In the genomic region with DNA sequence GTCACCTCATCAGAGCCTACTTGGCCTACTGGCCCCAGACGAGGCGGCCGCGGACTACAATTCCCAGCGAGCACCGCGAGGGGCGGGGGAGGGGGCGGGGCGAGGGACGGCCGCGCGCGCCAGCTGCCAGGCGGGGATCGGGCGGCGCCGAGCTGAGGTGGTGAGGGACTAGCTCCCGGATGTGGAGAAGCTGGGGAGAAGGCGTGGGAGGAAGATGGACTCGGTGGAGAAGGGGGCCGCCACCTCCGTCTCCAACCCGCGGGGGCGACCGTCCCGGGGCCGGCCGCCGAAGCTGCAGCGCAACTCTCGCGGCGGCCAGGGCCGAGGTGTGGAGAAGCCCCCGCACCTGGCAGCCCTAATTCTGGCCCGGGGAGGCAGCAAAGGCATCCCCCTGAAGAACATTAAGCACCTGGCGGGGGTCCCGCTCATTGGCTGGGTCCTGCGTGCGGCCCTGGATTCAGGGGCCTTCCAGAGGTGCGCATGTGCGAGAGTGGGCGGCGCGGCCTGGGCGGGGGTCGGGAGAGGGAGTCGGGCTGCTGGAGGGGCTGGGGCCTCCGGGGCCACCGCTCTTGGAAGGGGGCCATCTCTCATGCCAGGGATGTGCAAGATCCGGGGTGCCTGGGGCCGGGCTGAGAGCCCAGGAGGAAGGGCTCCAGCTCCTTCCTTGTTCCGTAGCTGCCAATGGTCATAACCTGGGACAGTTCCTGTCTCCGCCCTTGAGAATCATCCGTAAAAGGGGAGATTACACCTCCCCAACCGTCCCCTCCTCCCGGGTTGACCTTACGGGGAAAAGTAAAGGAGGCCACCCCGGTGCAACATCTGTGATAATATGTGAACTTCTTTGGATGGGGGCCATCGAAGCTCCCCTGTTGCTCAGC, we compare ENCODE assay signal across 1 cellular context.
TF ChIP-seq lines count a peak whose summit lies in the region.

A gene (plus strand): TSS at position 129 of the 878 bp plus-strand sequence. CDS start 86 bp downstream, at position 215.

TF ChIP-seq in K562, 482 proteins besides CTCF, POLR2A, EP300 and RAD21 (continued from another document and continues in another):
- TF ChIP-seq ZNF707 (CRISPR knock-in tag; conservative IDR thresholded peaks at IDR 0.05), result no peak
- TF ChIP-seq CREBBP (IDR thresholded peaks at IDR 0.05; ENCODE audit: low read depth, low read length), result no peak
- TF ChIP-seq RBM34 (IDR thresholded peaks at IDR 0.05; ENCODE audit: borderline replicate concordance, insufficient read depth, low read length), result no peak
- TF ChIP-seq, protein P1, sequence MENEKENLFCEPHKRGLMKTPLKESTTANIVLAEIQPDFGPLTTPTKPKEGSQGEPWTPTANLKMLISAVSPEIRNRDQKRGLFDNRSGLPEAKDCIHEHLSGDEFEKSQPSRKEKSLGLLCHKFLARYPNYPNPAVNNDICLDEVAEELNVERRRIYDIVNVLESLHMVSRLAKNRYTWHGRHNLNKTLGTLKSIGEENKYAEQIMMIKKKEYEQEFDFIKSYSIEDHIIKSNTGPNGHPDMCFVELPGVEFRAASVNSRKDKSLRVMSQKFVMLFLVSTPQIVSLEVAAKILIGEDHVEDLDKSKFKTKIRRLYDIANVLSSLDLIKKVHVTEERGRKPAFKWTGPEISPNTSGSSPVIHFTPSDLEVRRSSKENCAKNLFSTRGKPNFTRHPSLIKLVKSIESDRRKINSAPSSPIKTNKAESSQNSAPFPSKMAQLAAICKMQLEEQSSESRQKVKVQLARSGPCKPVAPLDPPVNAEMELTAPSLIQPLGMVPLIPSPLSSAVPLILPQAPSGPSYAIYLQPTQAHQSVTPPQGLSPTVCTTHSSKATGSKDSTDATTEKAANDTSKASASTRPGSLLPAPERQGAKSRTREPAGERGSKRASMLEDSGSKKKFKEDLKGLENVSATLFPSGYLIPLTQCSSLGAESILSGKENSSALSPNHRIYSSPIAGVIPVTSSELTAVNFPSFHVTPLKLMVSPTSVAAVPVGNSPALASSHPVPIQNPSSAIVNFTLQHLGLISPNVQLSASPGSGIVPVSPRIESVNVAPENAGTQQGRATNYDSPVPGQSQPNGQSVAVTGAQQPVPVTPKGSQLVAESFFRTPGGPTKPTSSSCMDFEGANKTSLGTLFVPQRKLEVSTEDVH (IDR thresholded peaks at IDR 0.05; ENCODE audit: low read depth, partially characterized antibody), result no peak
- TF ChIP-seq BDP1 (IDR thresholded peaks at IDR 0.05; ENCODE audit: insufficient read depth, insufficient read length), result no peak
- TF ChIP-seq NFYB (IDR thresholded peaks at IDR 0.05; ENCODE audit: extremely low read depth, insufficient read length), result no peak
- TF ChIP-seq STAT5B (CRISPR knock-in tag; IDR thresholded peaks at IDR 0.05), result no peak
- no peak for TF ChIP-seq ZNF551 (CRISPR knock-in tag; IDR thresholded peaks at IDR 0.05)
- no peak for TF ChIP-seq ZNF23 (CRISPR knock-in tag; IDR thresholded peaks at IDR 0.05)
- no peak for TF ChIP-seq SMARCB1 (IDR thresholded peaks at IDR 0.05; ENCODE audit: insufficient read length, low read depth)
- TF ChIP-seq PPARD (CRISPR knock-in tag; IDR thresholded peaks at IDR 0.05), result no peak
- no peak for TF ChIP-seq ZZZ3 (IDR thresholded peaks at IDR 0.05)
- no peak for TF ChIP-seq EZH2 (IDR thresholded peaks at IDR 0.05; ENCODE audit: borderline replicate concordance, low read depth, low read length)
- TF ChIP-seq ZNF134 (CRISPR knock-in tag; conservative IDR thresholded peaks at IDR 0.05), result no peak
- TF ChIP-seq HDAC2 (IDR thresholded peaks at IDR 0.05), result 0 out of 2 replicates have a peak, but pooled peaks have one; percentile 40
- TF ChIP-seq FOXA1 (IDR thresholded peaks at IDR 0.05; ENCODE audit: borderline replicate concordance), result no peak
- TF ChIP-seq, protein P2, sequence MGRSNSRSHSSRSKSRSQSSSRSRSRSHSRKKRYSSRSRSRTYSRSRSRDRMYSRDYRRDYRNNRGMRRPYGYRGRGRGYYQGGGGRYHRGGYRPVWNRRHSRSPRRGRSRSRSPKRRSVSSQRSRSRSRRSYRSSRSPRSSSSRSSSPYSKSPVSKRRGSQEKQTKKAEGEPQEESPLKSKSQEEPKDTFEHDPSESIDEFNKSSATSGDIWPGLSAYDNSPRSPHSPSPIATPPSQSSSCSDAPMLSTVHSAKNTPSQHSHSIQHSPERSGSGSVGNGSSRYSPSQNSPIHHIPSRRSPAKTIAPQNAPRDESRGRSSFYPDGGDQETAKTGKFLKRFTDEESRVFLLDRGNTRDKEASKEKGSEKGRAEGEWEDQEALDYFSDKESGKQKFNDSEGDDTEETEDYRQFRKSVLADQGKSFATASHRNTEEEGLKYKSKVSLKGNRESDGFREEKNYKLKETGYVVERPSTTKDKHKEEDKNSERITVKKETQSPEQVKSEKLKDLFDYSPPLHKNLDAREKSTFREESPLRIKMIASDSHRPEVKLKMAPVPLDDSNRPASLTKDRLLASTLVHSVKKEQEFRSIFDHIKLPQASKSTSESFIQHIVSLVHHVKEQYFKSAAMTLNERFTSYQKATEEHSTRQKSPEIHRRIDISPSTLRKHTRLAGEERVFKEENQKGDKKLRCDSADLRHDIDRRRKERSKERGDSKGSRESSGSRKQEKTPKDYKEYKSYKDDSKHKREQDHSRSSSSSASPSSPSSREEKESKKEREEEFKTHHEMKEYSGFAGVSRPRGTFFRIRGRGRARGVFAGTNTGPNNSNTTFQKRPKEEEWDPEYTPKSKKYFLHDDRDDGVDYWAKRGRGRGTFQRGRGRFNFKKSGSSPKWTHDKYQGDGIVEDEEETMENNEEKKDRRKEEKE (IDR thresholded peaks at IDR 0.05; ENCODE audit: borderline replicate concordance in 1 of 2, control insufficient read depth in 1 of 2, low read depth in 2 of 2, low read length in 1 of 2), result no peak
- TF ChIP-seq ZNF24 (IDR thresholded peaks at IDR 0.05), result no peak
- TF ChIP-seq TRIM28 (IDR thresholded peaks at IDR 0.05), result no peak
- TF ChIP-seq ELF2 (CRISPR knock-in tag; IDR thresholded peaks at IDR 0.05), result no peak
- no peak for TF ChIP-seq FOXA3 (CRISPR knock-in tag; conservative IDR thresholded peaks at IDR 0.05 in 1 of 2, IDR thresholded peaks at IDR 0.05 in 1 of 2)
- TF ChIP-seq PHB2 (IDR thresholded peaks at IDR 0.05; ENCODE audit: low read depth), result no peak
- TF ChIP-seq NCOA4 (IDR thresholded peaks at IDR 0.05; ENCODE audit: partially characterized antibody), result no peak
- peak; percentile 68 for TF ChIP-seq TAF1 (IDR thresholded peaks at IDR 0.05; ENCODE audit: control insufficient read depth, extremely low read depth, insufficient read depth, low read length, severe bottlenecking)
- TF ChIP-seq, protein P3, sequence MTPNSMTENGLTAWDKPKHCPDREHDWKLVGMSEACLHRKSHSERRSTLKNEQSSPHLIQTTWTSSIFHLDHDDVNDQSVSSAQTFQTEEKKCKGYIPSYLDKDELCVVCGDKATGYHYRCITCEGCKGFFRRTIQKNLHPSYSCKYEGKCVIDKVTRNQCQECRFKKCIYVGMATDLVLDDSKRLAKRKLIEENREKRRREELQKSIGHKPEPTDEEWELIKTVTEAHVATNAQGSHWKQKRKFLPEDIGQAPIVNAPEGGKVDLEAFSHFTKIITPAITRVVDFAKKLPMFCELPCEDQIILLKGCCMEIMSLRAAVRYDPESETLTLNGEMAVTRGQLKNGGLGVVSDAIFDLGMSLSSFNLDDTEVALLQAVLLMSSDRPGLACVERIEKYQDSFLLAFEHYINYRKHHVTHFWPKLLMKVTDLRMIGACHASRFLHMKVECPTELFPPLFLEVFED (CRISPR knock-in tag; conservative IDR thresholded peaks at IDR 0.05), result no peak
- TF ChIP-seq PML (IDR thresholded peaks at IDR 0.05; ENCODE audit: low read length), result no peak; the same call in 1 of the 2 replicates
- peak; percentile 84 for TF ChIP-seq ARID1B (IDR thresholded peaks at IDR 0.05)
- TF ChIP-seq NR3C1 (CRISPR knock-in tag; IDR thresholded peaks at IDR 0.05), result no peak
- no peak for TF ChIP-seq ZBTB17 (CRISPR knock-in tag; IDR thresholded peaks at IDR 0.05)
- TF ChIP-seq, protein P4, sequence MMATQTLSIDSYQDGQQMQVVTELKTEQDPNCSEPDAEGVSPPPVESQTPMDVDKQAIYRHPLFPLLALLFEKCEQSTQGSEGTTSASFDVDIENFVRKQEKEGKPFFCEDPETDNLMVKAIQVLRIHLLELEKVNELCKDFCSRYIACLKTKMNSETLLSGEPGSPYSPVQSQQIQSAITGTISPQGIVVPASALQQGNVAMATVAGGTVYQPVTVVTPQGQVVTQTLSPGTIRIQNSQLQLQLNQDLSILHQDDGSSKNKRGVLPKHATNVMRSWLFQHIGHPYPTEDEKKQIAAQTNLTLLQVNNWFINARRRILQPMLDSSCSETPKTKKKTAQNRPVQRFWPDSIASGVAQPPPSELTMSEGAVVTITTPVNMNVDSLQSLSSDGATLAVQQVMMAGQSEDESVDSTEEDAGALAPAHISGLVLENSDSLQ (IDR thresholded peaks at IDR 0.05), result no peak
- TF ChIP-seq KLF10 (CRISPR knock-in tag; IDR thresholded peaks at IDR 0.05), result no peak
- no peak for TF ChIP-seq SNIP1 (IDR thresholded peaks at IDR 0.05; ENCODE audit: low read depth)
- no peak for TF ChIP-seq PCBP2 (IDR thresholded peaks at IDR 0.05; ENCODE audit: low read depth, low read length, poor library complexity, severe bottlenecking)
- TF ChIP-seq RBM14 (IDR thresholded peaks at IDR 0.05; ENCODE audit: borderline replicate concordance, insufficient read depth, low read depth, low read length), result no peak
- TF ChIP-seq ADNP (tag; IDR thresholded peaks at IDR 0.05), result no peak
- no peak for TF ChIP-seq KLF13 (tag; IDR thresholded peaks at IDR 0.05; ENCODE audit: borderline replicate concordance, low read depth)
- TF ChIP-seq THRAP3 (IDR thresholded peaks at IDR 0.05; ENCODE audit: borderline replicate concordance), result no peak
- TF ChIP-seq, protein P5, sequence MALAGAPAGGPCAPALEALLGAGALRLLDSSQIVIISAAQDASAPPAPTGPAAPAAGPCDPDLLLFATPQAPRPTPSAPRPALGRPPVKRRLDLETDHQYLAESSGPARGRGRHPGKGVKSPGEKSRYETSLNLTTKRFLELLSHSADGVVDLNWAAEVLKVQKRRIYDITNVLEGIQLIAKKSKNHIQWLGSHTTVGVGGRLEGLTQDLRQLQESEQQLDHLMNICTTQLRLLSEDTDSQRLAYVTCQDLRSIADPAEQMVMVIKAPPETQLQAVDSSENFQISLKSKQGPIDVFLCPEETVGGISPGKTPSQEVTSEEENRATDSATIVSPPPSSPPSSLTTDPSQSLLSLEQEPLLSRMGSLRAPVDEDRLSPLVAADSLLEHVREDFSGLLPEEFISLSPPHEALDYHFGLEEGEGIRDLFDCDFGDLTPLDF (CRISPR knock-in tag; IDR thresholded peaks at IDR 0.05), result no peak
- TF ChIP-seq, protein P6, sequence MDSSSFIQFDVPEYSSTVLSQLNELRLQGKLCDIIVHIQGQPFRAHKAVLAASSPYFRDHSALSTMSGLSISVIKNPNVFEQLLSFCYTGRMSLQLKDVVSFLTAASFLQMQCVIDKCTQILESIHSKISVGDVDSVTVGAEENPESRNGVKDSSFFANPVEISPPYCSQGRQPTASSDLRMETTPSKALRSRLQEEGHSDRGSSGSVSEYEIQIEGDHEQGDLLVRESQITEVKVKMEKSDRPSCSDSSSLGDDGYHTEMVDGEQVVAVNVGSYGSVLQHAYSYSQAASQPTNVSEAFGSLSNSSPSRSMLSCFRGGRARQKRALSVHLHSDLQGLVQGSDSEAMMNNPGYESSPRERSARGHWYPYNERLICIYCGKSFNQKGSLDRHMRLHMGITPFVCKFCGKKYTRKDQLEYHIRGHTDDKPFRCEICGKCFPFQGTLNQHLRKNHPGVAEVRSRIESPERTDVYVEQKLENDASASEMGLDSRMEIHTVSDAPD (CRISPR knock-in tag; IDR thresholded peaks at IDR 0.05), result no peak
- no peak for TF ChIP-seq POLR2H (tag; IDR thresholded peaks at IDR 0.05; ENCODE audit: low read depth)
- TF ChIP-seq FIP1L1 (IDR thresholded peaks at IDR 0.05; ENCODE audit: low read depth, low read length, poor library complexity, severe bottlenecking), result no peak
- TF ChIP-seq, protein P7, sequence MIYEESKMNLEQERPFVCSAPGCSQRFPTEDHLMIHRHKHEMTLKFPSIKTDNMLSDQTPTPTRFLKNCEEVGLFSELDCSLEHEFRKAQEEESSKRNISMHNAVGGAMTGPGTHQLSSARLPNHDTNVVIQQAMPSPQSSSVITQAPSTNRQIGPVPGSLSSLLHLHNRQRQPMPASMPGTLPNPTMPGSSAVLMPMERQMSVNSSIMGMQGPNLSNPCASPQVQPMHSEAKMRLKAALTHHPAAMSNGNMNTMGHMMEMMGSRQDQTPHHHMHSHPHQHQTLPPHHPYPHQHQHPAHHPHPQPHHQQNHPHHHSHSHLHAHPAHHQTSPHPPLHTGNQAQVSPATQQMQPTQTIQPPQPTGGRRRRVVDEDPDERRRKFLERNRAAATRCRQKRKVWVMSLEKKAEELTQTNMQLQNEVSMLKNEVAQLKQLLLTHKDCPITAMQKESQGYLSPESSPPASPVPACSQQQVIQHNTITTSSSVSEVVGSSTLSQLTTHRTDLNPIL (CRISPR knock-in tag; IDR thresholded peaks at IDR 0.05), result no peak
- TF ChIP-seq, protein P8, sequence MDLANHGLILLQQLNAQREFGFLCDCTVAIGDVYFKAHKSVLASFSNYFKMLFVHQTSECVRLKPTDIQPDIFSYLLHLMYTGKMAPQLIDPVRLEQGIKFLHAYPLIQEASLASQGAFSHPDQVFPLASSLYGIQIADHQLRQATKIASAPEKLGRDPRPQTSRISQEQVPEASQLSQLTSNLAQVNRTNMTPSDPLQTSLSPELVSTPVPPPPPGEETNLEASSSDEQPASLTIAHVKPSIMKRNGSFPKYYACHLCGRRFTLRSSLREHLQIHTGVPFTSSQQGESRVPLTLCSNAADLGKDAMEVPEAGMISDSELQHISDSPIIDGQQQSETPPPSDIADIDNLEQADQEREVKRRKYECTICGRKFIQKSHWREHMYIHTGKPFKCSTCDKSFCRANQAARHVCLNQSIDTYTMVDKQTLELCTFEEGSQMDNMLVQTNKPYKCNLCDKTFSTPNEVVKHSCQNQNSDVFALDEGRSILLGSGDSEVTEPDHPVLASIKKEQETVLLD (IDR thresholded peaks at IDR 0.05), result peak; percentile 8; the same call in 1 of the 2 replicates
- peak; percentile 52; the same call in 1 of the 2 replicates for TF ChIP-seq ZEB2 (IDR thresholded peaks at IDR 0.05)
